ENCODE assay signal across 1 cellular context in genomic region chr1:182633031-182633430, GRCh38.
TF ChIP-seq lines count a peak whose summit lies in the region.

No MANE protein-coding gene starts in this region.

TF ChIP-seq in K562, 482 proteins besides CTCF, POLR2A, EP300 and RAD21:
- TF ChIP-seq ZNF282 (CRISPR knock-in tag; IDR thresholded peaks at IDR 0.05) (no peak), NFIC (IDR thresholded peaks at IDR 0.05) (no peak), EZH2 (IDR thresholded peaks at IDR 0.05; ENCODE audit: borderline replicate concordance, low read depth, low read length) (no peak), ZC3H11A (IDR thresholded peaks at IDR 0.05; ENCODE audit: low read depth, low read length) (no peak), NCOA6 (IDR thresholded peaks at IDR 0.05) (no peak), ZBTB33 (CRISPR knock-in tag; IDR thresholded peaks at IDR 0.05) (no peak), NEUROD1 (IDR thresholded peaks at IDR 0.05; ENCODE audit: borderline replicate concordance, low read depth, low read length, partially characterized antibody) (no peak), CBX2 (IDR thresholded peaks at IDR 0.05; ENCODE audit: insufficient read depth, low read length, poor library complexity, severe bottlenecking) (no peak), KDM2B (CRISPR knock-in tag; IDR thresholded peaks at IDR 0.05) (no peak), CHD4 (IDR thresholded peaks at IDR 0.05; ENCODE audit: insufficient read depth, insufficient replicate concordance, low read depth, low read length, poor library complexity, severe bottlenecking) (peak; percentile 28), BCOR (IDR thresholded peaks at IDR 0.05) (0 out of 2 replicates have a peak, but pooled peaks have one; percentile 16), RBM25 (IDR thresholded peaks at IDR 0.05; ENCODE audit: low read depth, low read length, severe bottlenecking) (peak; percentile 92), HLTF (IDR thresholded peaks at IDR 0.05) (no peak), ZNF316 (IDR thresholded peaks at IDR 0.05) (no peak), MBD1 (CRISPR knock-in tag; IDR thresholded peaks at IDR 0.05) (no peak), CBX3 (IDR thresholded peaks at IDR 0.05; ENCODE audit: borderline replicate concordance in 1 of 2, low read length in 2 of 2) (no peak)
